In the genomic region with DNA sequence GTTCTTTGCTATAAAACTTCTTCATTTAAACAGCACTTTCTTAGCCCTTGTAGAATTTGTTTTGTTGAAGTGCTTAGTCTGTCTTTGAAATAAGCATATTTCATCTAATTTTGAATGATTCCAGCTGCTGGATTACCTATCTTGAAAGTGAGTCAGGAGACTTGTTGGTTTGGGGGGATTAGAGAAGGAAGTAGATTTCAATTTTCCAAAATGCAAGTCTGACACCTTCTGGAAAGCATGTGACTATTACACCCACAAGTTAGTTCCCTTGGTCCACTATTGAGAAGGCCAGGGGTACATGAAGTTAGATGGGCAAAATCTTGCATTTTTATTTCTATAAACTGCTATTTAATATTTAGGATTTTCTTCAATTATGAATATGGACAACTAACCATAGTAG, we compare ENCODE assay signal across 9 cellular contexts.
A peak's percentile ranks its signal among the peaks of the same experiment; 100 is the strongest.
DNase-seq lines count a peak whose midpoint lies in the region; ATAC-seq, FAIRE-seq and TF ChIP-seq lines count a peak whose summit lies in the region.
"Had no signal": no experiment of that assay in that cellular context is flagged by ENCODE, and none has a peak within 500 bp of the region (broad histone marks: within the 10 kb centered on the region; RNA-seq: fewer than 3 reads in every experiment).

No MANE protein-coding gene starts in this region.

- TF ChIP-seq RAD21 in K562 (CRISPR knock-in tag; conservative IDR thresholded peaks at IDR 0.05 in 1 of 2, IDR thresholded peaks at IDR 0.05 in 1 of 2): peak; percentile 55 to 77

- POLR2A ChIA-PET in K562 (lab: Yijun Ruan, JAX): no interaction called here
- POLR2A ChIA-PET in activated CD4-positive, alpha-beta memory T cell treated with anti-CD3 and anti-CD28 coated beads for 36 hours (lab: Charles Lee): no interaction called here

- H2AFZ ChIP-seq in MM.1S (ENCODE audit: low read length): no peak overlapping the region
- H2AFZ ChIP-seq in K562 (ENCODE audit: low read depth, low read length): no peak overlapping the region

- H3F3A ChIP-seq in MM.1S (ENCODE audit: insufficient read depth, low read length): no peaks in the 10 kb centered on the region

- H3K79me2 ChIP-seq in MM.1S (ENCODE audit: low read length): no peaks in the 10 kb centered on the region
- H3K79me2 ChIP-seq in K562 (ENCODE audit: control insufficient read depth, insufficient read depth, low read length): no peaks in the 10 kb centered on the region

- H3K4me1 ChIP-seq in MM.1S (ENCODE audit: low read length) (no peaks in the 10 kb centered on the region), K562 (replicated peaks in 1 of 2; ENCODE audit: control insufficient read depth in 2 of 2, insufficient read depth in 2 of 2, low read length in 2 of 2) (no peaks in the 10 kb centered on the region), ascending aorta (peaks cover 0 to 6% of the 10 kb centered on the region in 2 donors)

- no peak for TF ChIP-seq EP300 in K562 (IDR thresholded peaks at IDR 0.05; ENCODE audit: low read length)

- H3K4me1 Mint-ChIP-seq in activated CD4-positive, alpha-beta memory T cell treated with anti-CD3 and anti-CD28 coated beads for 36 hours (ENCODE audit: low read depth): no peaks in the 10 kb centered on the region

- no TSS peak for BruUV-seq in K562 (replicated peaks; lab: Mats Ljungman, UMichigan)

- H3K9me3 ChIP-seq in MM.1S (replicated peaks; ENCODE audit: insufficient read depth, low read length): no peaks in the 10 kb centered on the region
- no peaks in the 10 kb centered on the region for H3K9me3 ChIP-seq in K562 (replicated peaks; ENCODE audit: control insufficient read depth, insufficient read depth, low read depth, low read length)
- no peaks in the 10 kb centered on the region for H3K9me3 ChIP-seq in ascending aorta

- CTCF ChIA-PET in K562 (lab: Yijun Ruan, JAX; ENCODE audit: low intra/inter-chr PET ratio): interaction anchor here (1.0 to 1.7 kb wide), 4 partner anchors 133 to 338 kb away, joined by 3 to 6 read pairs (median 4); no protein-coding TSS in a partner anchor
- CTCF ChIA-PET in activated CD4-positive, alpha-beta memory T cell treated with anti-CD3 and anti-CD28 coated beads for 36 hours (lab: Charles Lee): no interaction called here

- FAIRE-seq in K562 (lab: Jason Lieb, UNC): peak; percentile 67

- H3K4me2 ChIP-seq in MM.1S (ENCODE audit: low read depth, low read length): no peak overlapping the region
- H3K4me2 ChIP-seq in K562 (ENCODE audit: insufficient read depth, low read length): no peak overlapping the region

- no peaks in the 10 kb centered on the region for H3K36me3 Mint-ChIP-seq in activated CD4-positive, alpha-beta memory T cell treated with anti-CD3 and anti-CD28 coated beads for 36 hours

- H3K9me3 Mint-ChIP-seq in activated CD4-positive, alpha-beta memory T cell treated with anti-CD3 and anti-CD28 coated beads for 36 hours: no peaks in the 10 kb centered on the region
- H3K9me3 Mint-ChIP-seq: effector memory CD8-positive, alpha-beta T cell had no signal

- peak; percentile 11 for DNase-seq in CD1c-positive myeloid dendritic cell (ENCODE audit: extremely low spot score)
- no peak for DNase-seq in MM.1S
- peak in 1 of 4 experiments; percentile 43 for DNase-seq in K562 (ENCODE audit: extremely low read depth in 1 of 4, low spot score in 3 of 4)
- DNase-seq in lung microvascular endothelial cell (ENCODE audit: low read depth in 2 of 2): peak; percentile 3 to 49
- DNase-seq in activated CD4-positive, alpha-beta memory T cell treated with anti-CD3 and anti-CD28 coated beads for 36 hours: no peak
- DNase-seq in NCI-H2171 treated with DMSO at 0.1 percent for 48 hours (lab: John Stamatoyannopoulos, UW): no peak
- DNase-seq in ascending aorta (ENCODE audit: low spot score in 2 of 2): no peak
- DNase-seq: effector memory CD8-positive, alpha-beta T cell had no signal

- no peaks in the 10 kb centered on the region for H3K9me1 ChIP-seq in K562 (ENCODE audit: control insufficient read depth, insufficient read depth, low read length)

- ATAC-seq in K562: peak; percentile 79
- ATAC-seq in HG03097 (IDR thresholded peaks at IDR 0.05; ENCODE audit: low FRiP score, unreplicated experiment): no peak
- ATAC-seq: effector memory CD8-positive, alpha-beta T cell had no signal

- H3K27me3 Mint-ChIP-seq in activated CD4-positive, alpha-beta memory T cell treated with anti-CD3 and anti-CD28 coated beads for 36 hours: peaks cover 8% of the 10 kb centered on the region

- no peak for TF ChIP-seq POLR2A in K562 (conservative IDR thresholded peaks at IDR 0.05)

- no peak overlapping the region for H3K4me3 Mint-ChIP-seq in activated CD4-positive, alpha-beta memory T cell treated with anti-CD3 and anti-CD28 coated beads for 36 hours
- H3K4me3 Mint-ChIP-seq: effector memory CD8-positive, alpha-beta T cell had no signal

- intact Hi-C loops in K562 (cut with micrococcal nuclease): loop anchor here (5.0 to 10.0 kb wide), 5 partner anchors 86 to 336 kb away; no protein-coding TSS in a partner anchor
- intact Hi-C loops in activated CD4-positive, alpha-beta memory T cell treated with anti-CD3 and anti-CD28 coated beads for 36 hours (cut with micrococcal nuclease): no loop called here
- intact Hi-C loops in ascending aorta (cut with DNase I): loop anchor here (2.0 to 10.0 kb wide), 4 partner anchors 91 to 219 kb away; a partner anchor contains a TSS

- TF ChIP-seq CTCF in MM.1S (IDR thresholded peaks at IDR 0.05; ENCODE audit: low read length) (peak; percentile 44), K562 (IDR thresholded peaks at IDR 0.05 in 2 of 3, conservative IDR thresholded peaks at IDR 0.05 in 1 of 3; ENCODE audit: insufficient read depth in 2 of 3, low read depth in 1 of 3, low read length in 3 of 3) (peak; percentile 41 to 65 (median 48); a peak in 4 of 6 replicates), ascending aorta (IDR thresholded peaks at IDR 0.05) (peak in 1 of 3 experiments; percentile 40)

- H3K36me3 ChIP-seq in MM.1S (replicated peaks; ENCODE audit: insufficient read depth, low read length) (no peaks in the 10 kb centered on the region), K562 (ENCODE audit: control insufficient read depth, insufficient read depth, low read length) (no peaks in the 10 kb centered on the region), ascending aorta (no peaks in the 10 kb centered on the region)

- no peak overlapping the region for H3K4me3 ChIP-seq in MM.1S (ENCODE audit: low read length)
- H3K4me3 ChIP-seq in K562: no peak overlapping the region
- H3K4me3 ChIP-seq in ascending aorta: no peak overlapping the region

- no peak overlapping the region for H3K27ac Mint-ChIP-seq in activated CD4-positive, alpha-beta memory T cell treated with anti-CD3 and anti-CD28 coated beads for 36 hours
- H3K27ac Mint-ChIP-seq: effector memory CD8-positive, alpha-beta T cell had no signal

- H3K9ac ChIP-seq in MM.1S (ENCODE audit: low read length) (no peak overlapping the region), K562 (ENCODE audit: insufficient read depth in 1 of 2, low read depth in 2 of 2, low read length in 2 of 2) (no peak overlapping the region)

- no peak overlapping the region for H3K27ac ChIP-seq in MM.1S (ENCODE audit: low read length)
- H3K27ac ChIP-seq in K562 (ENCODE audit: extremely low read depth, low read depth, low read length): no peak overlapping the region
- H3K27ac ChIP-seq in ascending aorta: no peak overlapping the region

- no peaks in the 10 kb centered on the region for H3K9me2 ChIP-seq in MM.1S (replicated peaks; ENCODE audit: insufficient read depth, low read length)

- H4K20me1 ChIP-seq in MM.1S (ENCODE audit: insufficient read depth, low read length): no peaks in the 10 kb centered on the region
- no peaks in the 10 kb centered on the region for H4K20me1 ChIP-seq in K562 (replicated peaks; ENCODE audit: control insufficient read depth, insufficient read depth, low read length)

- H3K27me3 ChIP-seq in MM.1S (replicated peaks; ENCODE audit: insufficient read depth, low read length) (no peaks in the 10 kb centered on the region), K562 (ENCODE audit: control insufficient read depth in 2 of 2, insufficient read depth in 2 of 2, low read length in 2 of 2) (0 out of 5 replicates have a peak, but pooled peaks cover 0 to 5% of the 10 kb centered on the region in 2 experiments), ascending aorta (no peaks in the 10 kb centered on the region)

- in situ Hi-C loops in K562 (cut with MboI): no loop called here

TF ChIP-seq in K562, 482 proteins besides CTCF, POLR2A, EP300 and RAD21:
- TF ChIP-seq, protein P1, sequence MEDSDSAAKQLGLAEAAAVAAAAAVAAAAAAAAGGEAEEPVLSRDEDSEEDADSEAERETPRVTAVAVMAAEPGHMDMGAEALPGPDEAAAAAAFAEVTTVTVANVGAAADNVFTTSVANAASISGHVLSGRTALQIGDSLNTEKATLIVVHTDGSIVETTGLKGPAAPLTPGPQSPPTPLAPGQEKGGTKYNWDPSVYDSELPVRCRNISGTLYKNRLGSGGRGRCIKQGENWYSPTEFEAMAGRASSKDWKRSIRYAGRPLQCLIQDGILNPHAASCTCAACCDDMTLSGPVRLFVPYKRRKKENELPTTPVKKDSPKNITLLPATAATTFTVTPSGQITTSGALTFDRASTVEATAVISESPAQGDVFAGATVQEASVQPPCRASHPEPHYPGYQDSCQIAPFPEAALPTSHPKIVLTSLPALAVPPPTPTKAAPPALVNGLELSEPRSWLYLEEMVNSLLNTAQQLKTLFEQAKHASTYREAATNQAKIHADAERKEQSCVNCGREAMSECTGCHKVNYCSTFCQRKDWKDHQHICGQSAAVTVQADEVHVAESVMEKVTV (CRISPR knock-in tag; IDR thresholded peaks at IDR 0.05): 0 out of 2 replicates have a peak, but pooled peaks have one; percentile 21
- TF ChIP-seq, protein P2, sequence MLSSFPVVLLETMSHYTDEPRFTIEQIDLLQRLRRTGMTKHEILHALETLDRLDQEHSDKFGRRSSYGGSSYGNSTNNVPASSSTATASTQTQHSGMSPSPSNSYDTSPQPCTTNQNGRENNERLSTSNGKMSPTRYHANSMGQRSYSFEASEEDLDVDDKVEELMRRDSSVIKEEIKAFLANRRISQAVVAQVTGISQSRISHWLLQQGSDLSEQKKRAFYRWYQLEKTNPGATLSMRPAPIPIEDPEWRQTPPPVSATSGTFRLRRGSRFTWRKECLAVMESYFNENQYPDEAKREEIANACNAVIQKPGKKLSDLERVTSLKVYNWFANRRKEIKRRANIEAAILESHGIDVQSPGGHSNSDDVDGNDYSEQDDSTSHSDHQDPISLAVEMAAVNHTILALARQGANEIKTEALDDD (IDR thresholded peaks at IDR 0.05): peak; percentile 57; the same call in 1 of the 2 replicates
- TF ChIP-seq, protein P3, sequence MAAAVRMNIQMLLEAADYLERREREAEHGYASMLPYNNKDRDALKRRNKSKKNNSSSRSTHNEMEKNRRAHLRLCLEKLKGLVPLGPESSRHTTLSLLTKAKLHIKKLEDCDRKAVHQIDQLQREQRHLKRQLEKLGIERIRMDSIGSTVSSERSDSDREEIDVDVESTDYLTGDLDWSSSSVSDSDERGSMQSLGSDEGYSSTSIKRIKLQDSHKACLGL (CRISPR knock-in tag; IDR thresholded peaks at IDR 0.05; ENCODE audit: borderline replicate concordance, poor library complexity, severe bottlenecking): no peak

Comparison
In these comparisons a context has a peak if more than half of its experiments do, and no peak if none do; other contexts are left out.
1. DNase-seq: peak in CD1c-positive myeloid dendritic cell (single experiment) and lung microvascular endothelial cell (2 of 2); none in MM.1S (single experiment), activated CD4-positive, alpha-beta memory T cell treated with anti-CD3 and anti-CD28 coated beads for 36 hours (single experiment), NCI-H2171 treated with DMSO at 0.1 percent for 48 hours (single experiment) and ascending aorta (0 of 2).